ENCODE assay signal across 8 cellular contexts in the genomic region with DNA sequence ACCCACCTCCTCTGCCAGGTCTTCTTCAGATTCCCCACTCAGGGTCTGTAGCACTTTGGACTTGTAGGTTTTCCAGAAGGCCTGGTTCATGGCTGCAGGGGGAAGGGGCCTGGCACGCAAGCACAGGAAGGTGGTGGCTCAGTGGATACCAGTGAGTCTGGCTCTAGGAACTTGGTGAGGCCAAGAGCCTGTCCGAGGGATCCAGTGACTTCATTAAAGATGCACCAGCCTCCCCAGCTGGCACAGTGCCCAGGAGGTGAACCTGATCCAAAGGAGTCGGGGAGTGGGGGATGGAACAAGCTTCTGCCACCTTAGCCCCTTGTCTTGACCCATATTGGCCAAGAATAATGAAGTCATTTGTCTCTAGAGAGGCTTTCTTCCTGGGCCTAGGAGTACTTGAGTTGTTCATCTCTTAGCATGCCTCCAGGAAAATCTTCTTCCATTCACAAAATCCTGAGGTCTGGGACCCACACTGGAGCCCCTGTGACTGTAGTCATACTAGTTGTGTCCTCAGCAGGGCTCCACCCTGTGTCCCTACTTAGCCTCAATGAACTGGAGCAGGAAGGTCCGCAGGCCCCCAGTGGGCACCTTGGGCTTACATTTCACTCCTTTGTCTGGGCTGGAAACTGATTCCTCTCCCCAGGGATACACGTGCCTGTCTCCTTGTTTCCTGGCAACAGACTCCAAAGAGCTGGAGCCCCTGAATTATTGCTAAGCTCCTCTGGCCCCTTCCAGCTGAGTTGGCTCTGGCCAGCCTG. TPM values are rescaled to one million over a fixed set of nuclear protein-coding genes. Genes with fewer than 3 reads are reported as not detected.
DNase-seq lines count a peak whose midpoint lies in the region; ATAC-seq and TF ChIP-seq lines count a peak whose summit lies in the region.

A gene (minus strand): TSS at position 554 of the 758 bp plus-strand sequence. CDS start 464 bp downstream, at position 90.

- TF ChIP-seq CTCF in CD8-positive, alpha-beta T cell (IDR thresholded peaks at IDR 0.05) = no peak
- TF ChIP-seq CTCF in ascending aorta (IDR thresholded peaks at IDR 0.05) (no peak), right lobe of liver (IDR thresholded peaks at IDR 0.05) (no peak), tibial nerve (IDR thresholded peaks at IDR 0.05) (no peak)

- H3K4me3 Mint-ChIP-seq in CD8-positive, alpha-beta T cell = peak within 1 kb of the TSS; percentile 87

- POLR2A ChIA-PET in CD8-positive, alpha-beta T cell (lab: Charles Lee) = no interaction called here

- H3K9me3 Mint-ChIP-seq in CD8-positive, alpha-beta T cell = no peaks in the 10 kb centered on the region

- peaks cover 14% of the 10 kb centered on the region for H3K4me1 Mint-ChIP-seq in CD8-positive, alpha-beta T cell (ENCODE audit: low read depth)

- DNase-seq in CD8-positive, alpha-beta T cell = no peak
- DNase-seq in NCI-H1092 (lab: John Stamatoyannopoulos, UW) (peak; percentile 82), ascending aorta (ENCODE audit: low spot score in 2 of 2) (no peak), right lobe of liver (no peak), tibial nerve (ENCODE audit: low spot score in 2 of 2) (no peak), AG08396 (ENCODE audit: low spot score) (no peak)
- DNase-seq in stimulated activated CD4-positive, alpha-beta T cell treated with anti-CD3 and anti-CD28 coated beads, Interleukin-12 subunit alpha, Interleukin-12 subunit beta, amount 100 ng/mL, for 4 hours = no peak
- no peak for DNase-seq in stimulated activated CD4-positive, alpha-beta T cell treated with anti-CD3 and anti-CD28 coated beads, Interleukin-15, amount 100 ng/mL, for 24 hours

- no peaks in the 10 kb centered on the region for H3K36me3 ChIP-seq in CD8-positive, alpha-beta T cell (ENCODE audit: insufficient read depth, low read length)
- H3K36me3 ChIP-seq in ascending aorta (no peaks in the 10 kb centered on the region), right lobe of liver (no peaks in the 10 kb centered on the region), tibial nerve (peaks cover 0 to 18% (median 0%) of the 10 kb centered on the region in 3 donors)

- no peak for TF ChIP-seq EP300 in tibial nerve (IDR thresholded peaks at IDR 0.05)

- H3K36me3 Mint-ChIP-seq in CD8-positive, alpha-beta T cell = peaks cover 4% of the 10 kb centered on the region

- CTCF ChIA-PET in CD8-positive, alpha-beta T cell (lab: Charles Lee) = interaction anchor here (0.9 to 3.8 kb wide), 11 partner anchors 24 to 248 kb away, joined by 3 to 19 read pairs (median 4); no protein-coding TSS in a partner anchor

- peak within 1 kb of the TSS; percentile 89 for H3K4me3 ChIP-seq in CD8-positive, alpha-beta T cell (ENCODE audit: low read depth, low read length)
- H3K4me3 ChIP-seq in ascending aorta = peak within 1 kb of the TSS; percentile 63 to 90
- H3K4me3 ChIP-seq in right lobe of liver = peak within 1 kb of the TSS; percentile 93 to 99 (median 99)
- peak within 1 kb of the TSS; percentile 84 to 96 (median 87) for H3K4me3 ChIP-seq in tibial nerve

- intact Hi-C loops in CD8-positive, alpha-beta T cell (cut with DNase I, micrococcal nuclease) = loop anchor here (1.0 to 10.0 kb wide), 6 partner anchors 65 to 261 kb away; a partner anchor contains a TSS
- intact Hi-C loops in ascending aorta (cut with DNase I) (loop anchor here (1.0 to 10.0 kb wide), 5 partner anchors 66 to 266 kb away; a partner anchor contains a TSS), right lobe of liver (cut with DNase I) (no loop called here)

- H3K27me3 ChIP-seq in CD8-positive, alpha-beta T cell (ENCODE audit: insufficient read depth, low read length) = no peaks in the 10 kb centered on the region
- H3K27me3 ChIP-seq in ascending aorta = no peaks in the 10 kb centered on the region
- H3K27me3 ChIP-seq in right lobe of liver = no peaks in the 10 kb centered on the region
- H3K27me3 ChIP-seq in tibial nerve = no peaks in the 10 kb centered on the region

- WGBS in right lobe of liver (ENCODE audit: insufficient coverage, low coverage, low lambda C conversion rate, missing lambda C conversion rate) = 50% methylated on average over 1 of the region's 5 CpGs
- WGBS in tibial nerve, 2 donors = 57 to 72% methylated on average over 5 of the region's 5 CpGs

- H3K4me1 ChIP-seq in CD8-positive, alpha-beta T cell (ENCODE audit: insufficient read depth, low read length) = peaks cover 16% of the 10 kb centered on the region
- H3K4me1 ChIP-seq in ascending aorta = peaks cover 0 to 9% of the 10 kb centered on the region in 2 donors
- peaks cover 0 to 16% (median 3%) of the 10 kb centered on the region in 4 donors for H3K4me1 ChIP-seq in right lobe of liver
- H3K4me1 ChIP-seq in tibial nerve = peaks cover 0 to 34% (median 11%) of the 10 kb centered on the region in 4 donors

- peak within 1 kb of the TSS; percentile 88 for H3K27ac Mint-ChIP-seq in CD8-positive, alpha-beta T cell

- ATAC-seq in CD8-positive, alpha-beta T cell = no peak
- no peak for ATAC-seq in right lobe of liver

- TF ChIP-seq POLR2A in right lobe of liver (IDR thresholded peaks at IDR 0.05) = no peak
- no peak for TF ChIP-seq POLR2A in tibial nerve (IDR thresholded peaks at IDR 0.05)

- H3K9me3 ChIP-seq in CD8-positive, alpha-beta T cell (ENCODE audit: low read length) = no peaks in the 10 kb centered on the region
- H3K9me3 ChIP-seq in ascending aorta (no peaks in the 10 kb centered on the region), right lobe of liver (no peaks in the 10 kb centered on the region), tibial nerve (no peaks in the 10 kb centered on the region)

- H3K27me3 Mint-ChIP-seq in CD8-positive, alpha-beta T cell (ENCODE audit: low read depth) = peaks cover 6% of the 10 kb centered on the region

- peak within 1 kb of the TSS; percentile 77 for H3K27ac ChIP-seq in CD8-positive, alpha-beta T cell (ENCODE audit: low read depth, low read length)
- H3K27ac ChIP-seq in ascending aorta (peak within 1 kb of the TSS; percentile 41 to 54), right lobe of liver (peak within 1 kb of the TSS; percentile 58 to 73 (median 61)), tibial nerve (peak within 1 kb of the TSS; percentile 69 to 86 (median 85))

RNA-seq across cellular contexts. Expression of the gene that starts here (rescaled TPM):
- total RNA-seq in CD8-positive, alpha-beta T cell = not detected
- total RNA-seq in ascending aorta (not detected), right lobe of liver (not detected), tibial nerve (not detected)

Comparison
In these comparisons a context has a peak if more than half of its experiments do, and no peak if none do; other contexts are left out.
1. intact Hi-C loops: an anchor here in CD8-positive, alpha-beta T cell (1.0 to 10.0 kb wide) and ascending aorta (1.0 to 10.0 kb wide); none called in right lobe of liver.